ENCODE assay signal across 19 cellular contexts in the genomic region with DNA sequence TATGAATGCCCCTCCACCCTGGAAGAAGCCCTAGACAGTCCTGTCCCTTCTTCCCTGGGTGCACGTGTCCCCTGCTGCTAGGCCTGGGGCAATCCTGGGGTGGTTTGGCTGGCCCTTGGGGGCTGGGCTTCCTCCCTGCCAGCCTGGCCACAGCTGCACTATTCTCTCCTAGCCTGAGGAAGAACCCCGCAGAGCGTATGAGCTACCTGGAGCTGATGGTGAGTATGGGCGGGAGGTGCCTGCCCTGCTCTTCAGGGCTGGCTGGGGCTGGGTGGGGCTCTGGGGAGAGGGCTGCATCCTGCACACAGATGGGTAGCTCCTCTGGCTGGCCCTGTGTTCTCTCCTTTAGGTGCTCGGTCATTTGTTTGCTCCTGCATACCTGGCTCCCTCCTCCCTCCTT. TPM values are rescaled to one million over a fixed set of nuclear protein-coding genes. Genes with fewer than 3 reads are reported as not detected.
DNase-seq lines count a peak whose midpoint lies in the region; ATAC-seq, FAIRE-seq and TF ChIP-seq lines count a peak whose summit lies in the region.
"Had no signal": no experiment of that assay in that cellular context is flagged by ENCODE, and none has a peak within 500 bp of the region (broad histone marks: within the 10 kb centered on the region; RNA-seq: fewer than 3 reads in every experiment).

No MANE protein-coding gene starts in this region.

- H3K27ac ChIP-seq in testis (no peak overlapping the region), kidney (ENCODE audit: low read depth in 2 of 2, low read length in 2 of 2) (no peak overlapping the region)

- H3K27ac Mint-ChIP-seq in mesothelial cell of epicardium = no peak overlapping the region
- H3K27ac Mint-ChIP-seq: CD4-positive, alpha-beta T cell had no signal

- H3K4me1 Mint-ChIP-seq in mesothelial cell of epicardium = no peaks in the 10 kb centered on the region

- H3K36me3 Mint-ChIP-seq in mesothelial cell of epicardium = peaks cover 14% of the 10 kb centered on the region

- peak; percentile 16 for DNase-seq in activated T-cell treated with anti-CD3 and anti-CD28 coated beads, Interleukin-2, amount 50 U/mL, for 1 hour
- DNase-seq in activated T-cell treated with anti-CD3 and anti-CD28 coated beads, Interleukin-2, amount 50 U/mL, for 48 hours = no peak
- DNase-seq in NCI-H69 (lab: John Stamatoyannopoulos, UW) = peak; percentile 13
- DNase-seq in left colon = peak; percentile 8 to 20
- peak; percentile 10 for DNase-seq in testis
- DNase-seq in mesothelial cell of epicardium (ENCODE audit: low spot score in 2 of 2, unreplicated experiment in 2 of 2) = no peak
- no peak for DNase-seq in kidney
- DNase-seq: DMS79, H7, IMR-90, NCI-H1417, NCI-H2029, NCI-H2171 treated with DMSO at 0.1 percent for 48 hours, NCI-H510A had no signal

- H3K9ac ChIP-seq in kidney (ENCODE audit: low read length in 2 of 2) = no peak overlapping the region

- peaks cover 1% of the 10 kb centered on the region for H3K27me3 Mint-ChIP-seq in mesothelial cell of epicardium (ENCODE audit: low read depth)
- H3K27me3 Mint-ChIP-seq: CD4-positive, alpha-beta T cell had no signal

- H3K4me1 ChIP-seq in testis = peaks cover 12% of the 10 kb centered on the region
- no peaks in the 10 kb centered on the region for H3K4me1 ChIP-seq in kidney (ENCODE audit: control insufficient read depth in 1 of 2, insufficient read depth in 1 of 2, low read depth in 1 of 2, low read length in 2 of 2)

- no peak for TF ChIP-seq CTCF in testis (IDR thresholded peaks at IDR 0.05)
- no peak for TF ChIP-seq CTCF in mesothelial cell of epicardium (IDR thresholded peaks at IDR 0.05; ENCODE audit: unreplicated experiment)
- TF ChIP-seq CTCF in kidney (IDR thresholded peaks at IDR 0.05; ENCODE audit: borderline replicate concordance, extremely low read depth, insufficient read depth) = no peak

- H3K4me3 ChIP-seq in testis (no peak overlapping the region), kidney (ENCODE audit: low read length in 2 of 2) (no peak overlapping the region)
- H3K4me3 ChIP-seq: GM12878 had no signal

- WGBS in testis, 2 donors = 88 to 92% methylated on average over 3 to 4 of the region's 5 CpGs

- H3K9me3 Mint-ChIP-seq in mesothelial cell of epicardium = peaks cover 7% of the 10 kb centered on the region
- H3K9me3 Mint-ChIP-seq: CD4-positive, alpha-beta T cell had no signal

- no peak for FAIRE-seq in kidney (lab: Jason Lieb, UNC)
- FAIRE-seq: GM12878, GM18507 had no signal

- no peak for ATAC-seq in left colon
- ATAC-seq in HG03469 (IDR thresholded peaks at IDR 0.05; ENCODE audit: unreplicated experiment) = no peak
- ATAC-seq: GM12878, Panc1 had no signal

- TF ChIP-seq POLR2A in testis (IDR thresholded peaks at IDR 0.05) = no peak

- H3K4me3 Mint-ChIP-seq in mesothelial cell of epicardium = no peak overlapping the region
- H3K4me3 Mint-ChIP-seq: CD4-positive, alpha-beta T cell had no signal

- H3K36me3 ChIP-seq in testis (ENCODE audit: low read depth, missing control alignments) (no peaks in the 10 kb centered on the region), kidney (ENCODE audit: control insufficient read depth in 1 of 2, insufficient read depth in 2 of 2, low read length in 2 of 2) (peaks cover 6 to 7% of the 10 kb centered on the region in 2 donors)

- no peaks in the 10 kb centered on the region for H3K27me3 ChIP-seq in testis

- H3K9me3 ChIP-seq in testis (no peaks in the 10 kb centered on the region), kidney (ENCODE audit: control insufficient read depth in 1 of 2, low read length in 2 of 2) (peaks cover 2 to 7% of the 10 kb centered on the region in 2 donors)

- intact Hi-C loops in left colon (cut with DNase I, micrococcal nuclease) = no loop called here
- intact Hi-C loops in testis (cut with DNase I; ENCODE audit: low total_unique reads) = no loop called here
- intact Hi-C loops in kidney (cut with DNase I) = no loop called here

RNA-seq across cellular contexts. Expression of gene MAP2K3, which starts 28.8 kb away (rescaled TPM):
- total RNA-seq in left colon (10 to 100 TPM; 74.2 to 75.8 TPM), testis (10 to 100 TPM; 13.5 to 17.5 TPM), mesothelial cell of epicardium (24.5 to 26.8 TPM (median 26.0 TPM) in 3 replicates), kidney (44.0 TPM)
- polyA plus RNA-seq in testis (ENCODE audit: insufficient read depth, low read depth, low replicate concordance) (15.4 TPM), kidney (ENCODE audit: insufficient read depth, low read depth, low replicate concordance) (40.1 TPM)

Comparison
In these comparisons a context has a peak if more than half of its experiments do, and no peak if none do; other contexts are left out.
1. DNase-seq: peak in activated T-cell treated with anti-CD3 and anti-CD28 coated beads, Interleukin-2, amount 50 U/mL, for 1 hour (single experiment), NCI-H69 (single experiment), left colon (2 of 2) and testis (single experiment); none in activated T-cell treated with anti-CD3 and anti-CD28 coated beads, Interleukin-2, amount 50 U/mL, for 48 hours (0 of 2), mesothelial cell of epicardium (0 of 2) and kidney (single experiment).